In the genomic region with DNA sequence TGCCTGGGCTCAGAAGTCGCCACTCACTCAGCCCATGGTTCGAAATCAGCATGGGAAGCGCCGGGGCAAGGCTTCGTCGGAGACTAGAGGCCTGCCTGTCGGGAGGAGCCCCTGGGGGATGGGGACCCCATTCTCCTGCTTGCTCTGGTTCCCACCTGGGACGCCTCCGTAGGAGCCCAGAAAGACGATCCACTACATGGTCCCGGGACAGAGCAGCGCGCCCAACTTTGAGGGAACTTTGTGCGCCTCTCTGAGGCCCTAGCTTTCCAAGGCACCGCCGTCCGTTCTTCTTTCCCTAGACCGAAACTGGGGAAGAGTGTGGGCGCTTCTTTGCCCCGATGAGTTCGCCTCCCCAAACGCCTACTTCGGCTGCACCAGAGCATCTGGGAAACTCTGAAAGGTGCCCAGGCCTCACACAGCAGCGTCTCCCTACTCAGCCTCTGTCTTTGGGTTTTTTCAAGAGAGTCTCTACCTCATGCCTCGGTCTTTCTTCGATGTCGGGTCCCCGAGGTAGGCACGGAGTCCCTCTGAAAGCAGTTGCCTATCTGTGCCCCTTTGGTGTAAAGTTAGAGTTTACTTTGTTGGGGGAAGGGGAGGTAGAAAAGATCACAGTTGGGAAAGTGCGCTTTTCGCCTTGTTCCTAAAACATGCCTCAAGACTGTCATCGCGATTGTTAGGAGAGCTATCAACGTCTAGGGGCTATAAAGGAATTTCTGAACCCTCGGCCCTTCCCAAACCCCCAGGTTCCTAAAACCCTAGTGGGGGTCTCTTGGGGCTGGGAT, we compare ENCODE assay signal across 1 cellular context.
TF ChIP-seq lines count a peak whose summit lies in the region.

No MANE protein-coding gene starts in this region.

TF ChIP-seq in WTC11, 78 proteins besides CTCF, POLR2A, EP300 and RAD21 (continued from another document):
- no peak for TF ChIP-seq TEAD1 (CRISPR knock-in tag; IDR thresholded peaks at IDR 0.05)
